13 cellular contexts compared by ENCODE assay signal in genomic region chr1:13830170-13830569, GRCh38.
"Had no signal": no experiment of that assay in that cellular context is flagged by ENCODE, and none has a peak within 500 bp of the region (broad histone marks: within the 10 kb centered on the region; RNA-seq: fewer than 3 reads in every experiment).

No MANE protein-coding gene starts in this region.

- DNase-seq: cortex of kidney; dorsolateral prefrontal cortex; effector CD8-positive, alpha-beta T cell; hippocampal formation; kidney glomerular epithelial cell; naive thymus-derived CD8-positive, alpha-beta T cell; stimulated activated CD4-positive, alpha-beta T cell treated with anti-CD3 and anti-CD28 coated beads, Interleukin-2, amount 100 ng/mL, for 48 hours; stimulated activated naive CD4-positive, alpha-beta T cell treated with Interleukin-2 at 50 U/mL for 16 hours had no signal

- H3K27ac ChIP-seq: dorsolateral prefrontal cortex, heart left ventricle, neutrophil had no signal

- H3K27me3 ChIP-seq: ovary had no signal

- H3K9me3 Mint-ChIP-seq: naive thymus-derived CD8-positive, alpha-beta T cell had no signal

- H3K36me3 ChIP-seq: heart left ventricle, neutrophil, ovary had no signal

- H3K4me3 Mint-ChIP-seq: naive thymus-derived CD8-positive, alpha-beta T cell had no signal

- H3K9me3 ChIP-seq: heart left ventricle, mucosa of descending colon, neutrophil, ovary had no signal

- H3K4me3 ChIP-seq: dorsolateral prefrontal cortex, heart left ventricle, mucosa of descending colon, ovary, smooth muscle cell had no signal

- ATAC-seq: heart left ventricle; naive thymus-derived CD8-positive, alpha-beta T cell had no signal
